ENCODE assay signal across 1 cellular context in the genomic region with DNA sequence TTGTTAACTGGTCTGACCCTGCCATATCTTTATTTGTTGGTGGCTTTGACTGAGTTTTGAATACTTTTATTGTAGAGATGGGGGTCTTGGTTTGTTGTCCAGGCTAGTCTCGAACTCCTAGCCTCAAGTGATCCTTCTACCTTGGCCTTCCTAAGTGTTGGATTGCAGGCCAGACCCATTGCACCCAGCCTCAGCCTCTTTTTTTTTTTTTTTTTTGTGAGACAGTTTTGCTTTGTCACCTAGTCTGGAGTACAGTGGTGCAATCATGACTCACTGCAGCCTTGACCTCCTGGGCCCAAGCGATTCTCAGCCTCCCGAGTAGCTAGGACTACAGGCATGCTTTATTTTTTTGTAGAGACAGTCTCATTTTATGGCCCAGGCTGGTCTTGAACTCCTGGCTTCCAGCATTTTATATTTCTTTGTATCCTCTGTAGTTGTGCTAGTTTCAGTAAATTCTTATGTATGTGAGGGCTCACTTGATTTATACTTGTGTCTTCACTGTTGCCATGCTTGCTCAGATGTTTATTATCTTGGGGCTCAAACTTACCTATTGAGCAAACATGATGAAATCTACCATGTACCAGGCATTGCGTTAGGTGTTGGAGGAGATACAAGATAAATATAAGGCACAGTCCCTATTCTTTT.
TF ChIP-seq lines count a peak whose summit lies in the region.

No MANE protein-coding gene starts in this region.

TF ChIP-seq in GM23338, 12 proteins besides CTCF, POLR2A, EP300 and RAD21 (continued from another document):
- TF ChIP-seq, protein P1, sequence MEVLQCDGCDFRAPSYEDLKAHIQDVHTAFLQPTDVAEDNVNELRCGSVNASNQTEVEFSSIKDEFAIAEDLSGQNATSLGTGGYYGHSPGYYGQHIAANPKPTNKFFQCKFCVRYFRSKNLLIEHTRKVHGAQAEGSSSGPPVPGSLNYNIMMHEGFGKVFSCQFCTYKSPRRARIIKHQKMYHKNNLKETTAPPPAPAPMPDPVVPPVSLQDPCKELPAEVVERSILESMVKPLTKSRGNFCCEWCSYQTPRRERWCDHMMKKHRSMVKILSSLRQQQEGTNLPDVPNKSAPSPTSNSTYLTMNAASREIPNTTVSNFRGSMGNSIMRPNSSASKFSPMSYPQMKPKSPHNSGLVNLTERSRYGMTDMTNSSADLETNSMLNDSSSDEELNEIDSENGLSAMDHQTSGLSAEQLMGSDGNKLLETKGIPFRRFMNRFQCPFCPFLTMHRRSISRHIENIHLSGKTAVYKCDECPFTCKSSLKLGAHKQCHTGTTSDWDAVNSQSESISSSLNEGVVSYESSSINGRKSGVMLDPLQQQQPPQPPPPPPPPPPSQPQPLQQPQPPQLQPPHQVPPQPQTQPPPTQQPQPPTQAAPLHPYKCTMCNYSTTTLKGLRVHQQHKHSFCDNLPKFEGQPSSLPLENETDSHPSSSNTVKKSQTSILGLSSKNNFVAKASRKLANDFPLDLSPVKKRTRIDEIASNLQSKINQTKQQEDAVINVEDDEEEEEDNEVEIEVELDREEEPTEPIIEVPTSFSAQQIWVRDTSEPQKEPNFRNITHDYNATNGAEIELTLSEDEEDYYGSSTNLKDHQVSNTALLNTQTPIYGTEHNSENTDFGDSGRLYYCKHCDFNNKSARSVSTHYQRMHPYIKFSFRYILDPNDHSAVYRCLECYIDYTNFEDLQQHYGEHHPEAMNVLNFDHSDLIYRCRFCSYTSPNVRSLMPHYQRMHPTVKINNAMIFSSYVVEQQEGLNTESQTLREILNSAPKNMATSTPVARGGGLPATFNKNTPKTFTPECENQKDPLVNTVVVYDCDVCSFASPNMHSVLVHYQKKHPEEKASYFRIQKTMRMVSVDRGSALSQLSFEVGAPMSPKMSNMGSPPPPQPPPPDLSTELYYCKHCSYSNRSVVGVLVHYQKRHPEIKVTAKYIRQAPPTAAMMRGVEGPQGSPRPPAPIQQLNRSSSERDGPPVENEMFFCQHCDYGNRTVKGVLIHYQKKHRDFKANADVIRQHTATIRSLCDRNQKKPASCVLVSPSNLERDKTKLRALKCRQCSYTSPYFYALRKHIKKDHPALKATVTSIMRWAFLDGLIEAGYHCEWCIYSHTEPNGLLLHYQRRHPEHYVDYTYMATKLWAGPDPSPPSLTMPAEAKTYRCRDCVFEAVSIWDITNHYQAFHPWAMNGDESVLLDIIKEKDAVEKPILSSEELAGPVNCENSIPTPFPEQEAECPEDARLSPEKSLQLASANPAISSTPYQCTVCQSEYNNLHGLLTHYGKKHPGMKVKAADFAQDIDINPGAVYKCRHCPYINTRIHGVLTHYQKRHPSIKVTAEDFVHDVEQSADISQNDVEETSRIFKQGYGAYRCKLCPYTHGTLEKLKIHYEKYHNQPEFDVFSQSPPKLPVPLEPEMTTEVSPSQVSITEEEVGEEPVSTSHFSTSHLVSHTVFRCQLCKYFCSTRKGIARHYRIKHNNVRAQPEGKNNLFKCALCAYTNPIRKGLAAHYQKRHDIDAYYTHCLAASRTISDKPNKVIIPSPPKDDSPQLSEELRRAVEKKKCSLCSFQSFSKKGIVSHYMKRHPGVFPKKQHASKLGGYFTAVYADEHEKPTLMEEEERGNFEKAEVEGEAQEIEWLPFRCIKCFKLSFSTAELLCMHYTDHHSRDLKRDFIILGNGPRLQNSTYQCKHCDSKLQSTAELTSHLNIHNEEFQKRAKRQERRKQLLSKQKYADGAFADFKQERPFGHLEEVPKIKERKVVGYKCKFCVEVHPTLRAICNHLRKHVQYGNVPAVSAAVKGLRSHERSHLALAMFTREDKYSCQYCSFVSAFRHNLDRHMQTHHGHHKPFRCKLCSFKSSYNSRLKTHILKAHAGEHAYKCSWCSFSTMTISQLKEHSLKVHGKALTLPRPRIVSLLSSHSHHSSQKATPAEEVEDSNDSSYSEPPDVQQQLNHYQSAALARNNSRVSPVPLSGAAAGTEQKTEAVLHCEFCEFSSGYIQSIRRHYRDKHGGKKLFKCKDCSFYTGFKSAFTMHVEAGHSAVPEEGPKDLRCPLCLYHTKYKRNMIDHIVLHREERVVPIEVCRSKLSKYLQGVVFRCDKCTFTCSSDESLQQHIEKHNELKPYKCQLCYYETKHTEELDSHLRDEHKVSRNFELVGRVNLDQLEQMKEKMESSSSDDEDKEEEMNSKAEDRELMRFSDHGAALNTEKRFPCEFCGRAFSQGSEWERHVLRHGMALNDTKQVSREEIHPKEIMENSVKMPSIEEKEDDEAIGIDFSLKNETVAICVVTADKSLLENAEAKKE (CRISPR knock-in tag; IDR thresholded peaks at IDR 0.05): no peak
- TF ChIP-seq ZNF114 (CRISPR knock-in tag; IDR thresholded peaks at IDR 0.05) (no peak), REST (IDR thresholded peaks at IDR 0.05; ENCODE audit: unreplicated experiment) (no peak), POLR2AphosphoS5 (IDR thresholded peaks at IDR 0.05; ENCODE audit: low read depth) (no peak)
